In the genomic region with DNA sequence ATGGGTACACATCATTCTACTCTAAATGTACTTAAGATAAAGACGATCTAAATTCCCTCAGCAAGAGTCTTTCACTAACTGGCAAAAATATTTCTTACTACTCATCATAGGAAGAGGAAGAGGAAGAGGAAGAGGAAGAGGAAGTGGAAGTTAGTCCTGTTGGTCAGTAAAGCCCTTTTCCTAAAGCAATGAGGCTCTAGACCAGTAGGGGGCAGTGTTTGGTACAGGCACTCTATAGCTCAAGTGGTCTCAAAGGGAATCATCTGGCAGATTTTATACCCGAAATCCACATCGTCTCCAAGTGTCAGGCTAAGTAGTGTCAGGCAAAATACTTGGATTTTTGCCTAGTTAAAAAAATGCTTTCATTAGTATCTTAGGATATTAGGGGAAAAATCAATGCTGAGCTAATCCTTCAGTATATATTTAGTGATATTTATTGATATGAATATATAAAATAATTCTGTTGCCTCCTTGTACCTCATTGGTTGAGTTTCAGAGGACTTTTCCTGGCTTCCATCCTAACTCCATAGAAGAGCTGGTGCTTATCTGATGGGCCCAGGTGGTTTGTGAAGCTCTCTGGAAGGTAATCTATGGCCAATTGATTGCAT, we compare ENCODE assay signal across 9 cellular contexts. TPM values are rescaled to one million over a fixed set of nuclear protein-coding genes. Genes with fewer than 3 reads are reported as not detected.
A peak's percentile ranks its signal among the peaks of the same experiment; 100 is the strongest.
DNase-seq lines count a peak whose midpoint lies in the region; ATAC-seq, FAIRE-seq and TF ChIP-seq lines count a peak whose summit lies in the region.
"Had no signal": no experiment of that assay in that cellular context is flagged by ENCODE, and none has a peak within 500 bp of the region (broad histone marks: within the 10 kb centered on the region; RNA-seq: fewer than 3 reads in every experiment).

No MANE protein-coding gene starts in this region.

- no peak overlapping the region for H3K27ac ChIP-seq in WERI-Rb-1
- H3K27ac ChIP-seq: SJSA1 had no signal

- H3K4me3 ChIP-seq in WERI-Rb-1 (ENCODE audit: low read depth, low read length) = no peak overlapping the region
- H3K4me3 ChIP-seq: SJSA1 had no signal

- peak; percentile 60 for DNase-seq in EH (ENCODE audit: low read depth)
- peak; percentile 48 for DNase-seq in KBM-7
- peak; percentile 61 for DNase-seq in WERI-Rb-1
- DNase-seq in islet precursor cell = peak; percentile 59
- DNase-seq in urothelium cell line (ENCODE audit: low spot score) = peak; percentile 21
- DNase-seq in ureter (ENCODE audit: low spot score) = no peak

- no peaks in the 10 kb centered on the region for H3K36me3 ChIP-seq in WERI-Rb-1

- in situ Hi-C loops in KBM-7 (cut with MboI; ENCODE audit: low pct_unique_long_range_greater_than_20kb, low sequenced_read_pairs) = no loop called here

- no peak for FAIRE-seq in urothelium cell line (lab: Jason Lieb, UNC)

- ATAC-seq in HG03108 (IDR thresholded peaks at IDR 0.05; ENCODE audit: unreplicated experiment) (no peak), HG02885 (IDR thresholded peaks at IDR 0.05; ENCODE audit: poor library complexity, unreplicated experiment) (no peak)

- TF ChIP-seq CTCF in WERI-Rb-1 (IDR thresholded peaks at IDR 0.05; ENCODE audit: low read depth, low read length) = peak; percentile 82

- H3K9me3 ChIP-seq in WERI-Rb-1 (ENCODE audit: severe bottlenecking) = no peaks in the 10 kb centered on the region
- H3K9me3 ChIP-seq: SJSA1 had no signal

- H3K27me3 ChIP-seq in WERI-Rb-1 (ENCODE audit: insufficient read depth, low read depth, severe bottlenecking) = no peaks in the 10 kb centered on the region
- H3K27me3 ChIP-seq: SJSA1 had no signal

RNA-seq across cellular contexts. Expression of gene BLID, which starts 7.7 kb away (rescaled TPM):
- 2.6 TPM for total RNA-seq in ureter
